Comparison of ENCODE assay signal across 11 cellular contexts in genomic region chr4:7134737-7135388, GRCh38. TPM values are rescaled to one million over a fixed set of nuclear protein-coding genes. Genes with fewer than 3 reads are reported as not detected.
DNase-seq lines count a peak whose midpoint lies in the region; ATAC-seq, FAIRE-seq and TF ChIP-seq lines count a peak whose summit lies in the region.
"Had no signal": no experiment of that assay in that cellular context is flagged by ENCODE, and none has a peak within 500 bp of the region (broad histone marks: within the 10 kb centered on the region; RNA-seq: fewer than 3 reads in every experiment).

No MANE protein-coding gene starts in this region.

- H3K36me3 Mint-ChIP-seq in HFFc6 (ENCODE audit: low read depth) (no peaks in the 10 kb centered on the region), MCF 10A (ENCODE audit: insufficient read depth, unreplicated experiment) (no peaks in the 10 kb centered on the region)
- H3K36me3 Mint-ChIP-seq: WTC11 had no signal

- no peak for FAIRE-seq in A549 (lab: Jason Lieb, UNC)
- FAIRE-seq: colon had no signal

- 0 out of 6 replicates have a peak overlapping the region, but pooled peaks of 1 of the 2 experiments have one; percentile 16 for H3K27ac ChIP-seq in A549
- peak overlapping the region; percentile 16 for H3K27ac ChIP-seq in mesodermal cell (ENCODE audit: low read depth, low read length, severe bottlenecking)

- no peak overlapping the region for H3K4me3 ChIP-seq in A549
- H3K4me3 ChIP-seq in mesodermal cell (ENCODE audit: extremely low read depth, insufficient read depth, low read length, poor library complexity, severe bottlenecking) = no peak overlapping the region

- peaks cover 9% of the 10 kb centered on the region for H3K27me3 Mint-ChIP-seq in HFFc6 (ENCODE audit: insufficient read depth)
- H3K27me3 Mint-ChIP-seq in MCF 10A (ENCODE audit: insufficient read depth, unreplicated experiment) = peaks cover 12% of the 10 kb centered on the region

- no TSS peak for BruUV-seq in MCF 10A (replicated peaks; lab: Mats Ljungman, UMichigan)

- peaks cover 21% of the 10 kb centered on the region for H3K4me1 Mint-ChIP-seq in HFFc6 (ENCODE audit: low read depth)
- H3K4me1 Mint-ChIP-seq in MCF 10A (ENCODE audit: insufficient read depth, unreplicated experiment) = peaks cover 8% of the 10 kb centered on the region

- H3K9me3 ChIP-seq in A549 (no peaks in the 10 kb centered on the region; the same call in 2 of the 3 replicates), mesodermal cell (ENCODE audit: control insufficient read depth, low read length) (peaks cover 4% of the 10 kb centered on the region)

- intact Hi-C loops in MCF 10A (cut with micrococcal nuclease) = no loop called here

- no peak for TF ChIP-seq RAD21 in A549 (conservative IDR thresholded peaks at IDR 0.05 in 1 of 2, IDR thresholded peaks at IDR 0.05 in 1 of 2)

- DNase-seq in A549 (ENCODE audit: low read depth in 1 of 2, low spot score in 1 of 2) (no peak), HFFc6 (peak; percentile 71), MCF 10A (ENCODE audit: unreplicated experiment) (peak; percentile 39), DMS114 treated with DMSO at 0.1 percent for 48 hours (lab: John Stamatoyannopoulos, UW; ENCODE audit: unreplicated experiment) (no peak), NCI-H1092 (lab: John Stamatoyannopoulos, UW) (no peak), NCI-H2227 (lab: John Stamatoyannopoulos, UW; ENCODE audit: unreplicated experiment) (no peak)
- DNase-seq: NCI-H1930 had no signal

- TF ChIP-seq CTCF in A549 (IDR thresholded peaks at IDR 0.05) (no peak), HFFc6 (IDR thresholded peaks at IDR 0.05) (no peak), MCF 10A (IDR thresholded peaks at IDR 0.05; ENCODE audit: unreplicated experiment) (no peak)

- ATAC-seq in A549 (peak in 1 of 2 experiments; percentile 58; a peak in 3 of 6 replicates), HG02852 (IDR thresholded peaks at IDR 0.05; ENCODE audit: unreplicated experiment) (no peak)
- ATAC-seq: WTC11 had no signal

- H3K4me3 Mint-ChIP-seq in HFFc6 (peak overlapping the region; percentile 7), MCF 10A (ENCODE audit: unreplicated experiment) (no peak overlapping the region)
- H3K4me3 Mint-ChIP-seq: WTC11 had no signal

- CTCF ChIA-PET in A549 (lab: Yijun Ruan, JAX) = interaction anchor here (0.7 to 1.0 kb wide), 2 partner anchors 32 to 242 kb away, joined by 3 read pairs; no protein-coding TSS in a partner anchor
- CTCF ChIA-PET in MCF 10A (lab: Yijun Ruan, JAX) = no interaction called here

- H3K4me1 ChIP-seq in A549 (no peaks in the 10 kb centered on the region), mesodermal cell (ENCODE audit: control insufficient read depth, insufficient read depth, low read length, poor library complexity, severe bottlenecking) (peaks cover 16% of the 10 kb centered on the region)

- H3K9me3 Mint-ChIP-seq in HFFc6 (no peaks in the 10 kb centered on the region), MCF 10A (ENCODE audit: unreplicated experiment) (no peaks in the 10 kb centered on the region)

- POLR2A ChIA-PET in A549 (lab: Yijun Ruan, JAX) (no interaction called here), MCF 10A (lab: Yijun Ruan, JAX) (interaction anchor here (0.5 kb wide), 1 partner anchor 21 kb away, joined by 3 read pairs; no protein-coding TSS in a partner anchor)

- no peak overlapping the region for H3K4me2 ChIP-seq in A549

- no peaks in the 10 kb centered on the region for H3K36me3 ChIP-seq in mesodermal cell (ENCODE audit: control insufficient read depth, insufficient read depth, low read length)

- peak overlapping the region; percentile 44 for H3K27ac Mint-ChIP-seq in HFFc6
- no peak overlapping the region for H3K27ac Mint-ChIP-seq in MCF 10A (ENCODE audit: low read depth, unreplicated experiment)
- H3K27ac Mint-ChIP-seq: WTC11 had no signal

- TF ChIP-seq EP300 in A549 (IDR thresholded peaks at IDR 0.05) = no peak

- no peak for TF ChIP-seq POLR2A in A549 (IDR thresholded peaks at IDR 0.05; ENCODE audit: low read length)

- WGBS in A549 (ENCODE audit: missing lambda C conversion rate) = 57% methylated on average over 8 of the region's 12 CpGs
- 82 to 84% methylated on average over 9 to 10 of the region's 12 CpGs for WGBS in mesodermal cell (ENCODE audit: insufficient coverage in 2 of 2), 2 experiments

TF ChIP-seq in A549, 52 proteins besides CTCF, POLR2A, EP300 and RAD21:
- peak; percentile 37 for TF ChIP-seq ZFP36 (IDR thresholded peaks at IDR 0.05; ENCODE audit: borderline replicate concordance, partially characterized antibody)
- TF ChIP-seq, protein P1, sequence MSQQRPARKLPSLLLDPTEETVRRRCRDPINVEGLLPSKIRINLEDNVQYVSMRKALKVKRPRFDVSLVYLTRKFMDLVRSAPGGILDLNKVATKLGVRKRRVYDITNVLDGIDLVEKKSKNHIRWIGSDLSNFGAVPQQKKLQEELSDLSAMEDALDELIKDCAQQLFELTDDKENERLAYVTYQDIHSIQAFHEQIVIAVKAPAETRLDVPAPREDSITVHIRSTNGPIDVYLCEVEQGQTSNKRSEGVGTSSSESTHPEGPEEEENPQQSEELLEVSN (IDR thresholded peaks at IDR 0.05; ENCODE audit: borderline replicate concordance, low read depth) = no peak

RNA-seq across cellular contexts. Expression of gene SORCS2, which starts 57.5 kb away (rescaled TPM):
- polyA plus RNA-seq in A549 (2011; rRNA removed) = 1.4 and 2.3 TPM in 2 replicates
- 1.5 and 1.8 TPM in 2 replicates for polyA plus RNA-seq in A549 (2012; cell fraction: cytosol; rRNA removed)
- 6.5 and 7.7 TPM in 2 replicates for polyA plus RNA-seq in A549 (2012; cell fraction: nucleus; rRNA removed)
- polyA plus RNA-seq in A549 (2017; fragmentation: RNase III; extraction: RNeasy Plus Mini Kit Qiagen cat#74134 plus additional on column Dnase treatment) = 4.3 to 5.1 TPM (median 4.6 TPM) in 3 replicates
- polyA minus RNA-seq in A549 (2011; rRNA and poly(A)+ RNA removed) = 1.6 and 2.1 TPM in 2 replicates
- under 1 TPM in 3 of 6 experiments, not detected in 3; 0.05 to 0.15 (median 0.12) TPM for total RNA-seq in HFFc6 (2021; fragmentation: NEBNext Ultra II Directional; extraction: Animal tissue kit (Norgen Biotek cat#: 25700))
- 0.05 TPM in 1 of 2 replicates, not detected in the other for total RNA-seq in MCF 10A (2022)
- 6.6 TPM for polyA plus RNA-seq in mesodermal cell (2013, experiment 1 of 2)
- 5.5 TPM for polyA plus RNA-seq in mesodermal cell (2013, experiment 2 of 2)

Comparison
In these comparisons a context has a peak if more than half of its experiments do, and no peak if none do; other contexts are left out.
1. DNase-seq: peak in HFFc6 (single experiment) and MCF 10A (single experiment); none in A549 (0 of 2), DMS114 treated with DMSO at 0.1 percent for 48 hours (single experiment), NCI-H1092 (single experiment) and NCI-H2227 (single experiment).